ENCODE assay signal across 9 cellular contexts in the genomic region with DNA sequence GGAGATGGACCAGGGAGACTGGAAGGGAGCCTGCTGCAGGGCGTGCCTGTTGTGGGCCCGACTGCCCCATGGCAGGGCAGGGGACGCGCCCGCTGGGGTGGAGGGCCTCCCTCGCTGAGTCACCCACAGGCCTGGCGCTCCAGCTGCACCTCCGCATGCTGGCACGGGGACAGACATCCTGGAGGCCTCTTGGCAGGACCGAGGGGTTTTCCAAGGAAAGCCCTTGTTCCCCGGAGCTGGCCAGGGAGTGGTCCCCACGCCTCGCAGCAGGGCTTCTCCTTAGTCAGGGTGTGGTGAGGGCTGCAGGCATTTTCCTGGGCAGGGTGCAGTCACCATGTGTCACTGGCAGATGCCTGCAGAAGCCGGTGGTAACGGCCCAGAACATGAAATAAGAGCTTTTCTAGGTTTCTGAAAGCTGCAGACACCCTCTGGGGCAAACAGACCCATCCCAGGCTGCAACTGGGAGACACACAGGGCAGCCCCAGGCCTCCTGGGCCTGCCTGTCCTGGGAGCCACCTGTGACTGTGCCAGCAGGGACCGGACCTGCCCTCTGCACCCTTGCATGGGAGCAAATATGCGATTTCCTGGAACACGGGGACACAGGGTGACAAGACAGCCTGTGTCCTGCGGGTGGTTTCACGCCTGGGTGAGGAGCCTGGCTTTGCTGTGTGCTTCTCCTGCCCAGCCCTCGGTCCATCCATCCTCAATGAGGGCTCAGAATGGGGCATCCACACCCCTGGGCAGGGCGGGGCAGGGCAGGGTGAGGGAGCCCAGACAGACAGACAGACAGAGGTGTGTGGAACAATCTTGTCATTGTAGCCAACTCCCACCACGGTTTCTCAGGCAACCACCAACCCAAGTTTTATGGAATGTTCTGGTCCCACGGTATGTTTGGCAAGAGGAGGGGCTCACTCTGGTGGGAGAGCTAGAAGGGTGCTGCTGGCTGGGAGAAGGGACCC. TPM values are rescaled to one million over a fixed set of nuclear protein-coding genes. Genes with fewer than 3 reads are reported as not detected.
DNase-seq lines count a peak whose midpoint lies in the region; ATAC-seq and TF ChIP-seq lines count a peak whose summit lies in the region.
"Had no signal": no experiment of that assay in that cellular context is flagged by ENCODE, and none has a peak within 500 bp of the region (broad histone marks: within the 10 kb centered on the region; RNA-seq: fewer than 3 reads in every experiment).

No MANE protein-coding gene starts in this region.

- DNase-seq in heart left ventricle (no peak), left ventricle myocardium inferior (no peak), SW480 (ENCODE audit: low spot score) (peak; percentile 77), foreskin keratinocyte (peak; percentile 83 to 87), uterus (peak; percentile 54 to 63), DMS114 treated with DMSO at 0.1 percent for 48 hours (lab: John Stamatoyannopoulos, UW; ENCODE audit: unreplicated experiment) (no peak), NCI-H1105 treated with DMSO at 0.1 percent for 48 hours (lab: John Stamatoyannopoulos, UW) (no peak), caudate nucleus (lab: John Stamatoyannopoulos, UW) (no peak)

- TF ChIP-seq POLR2A in heart left ventricle (IDR thresholded peaks at IDR 0.05) (no peak), uterus (IDR thresholded peaks at IDR 0.05) (no peak)

- intact Hi-C loops in heart left ventricle (cut with DNase I), result no loop called here
- intact Hi-C loops in left ventricle myocardium inferior (cut with micrococcal nuclease), result no loop called here
- intact Hi-C loops in uterus (cut with DNase I; ENCODE audit: low total_unique reads), result loop anchor here (10.0 kb wide), 1 partner anchor 85 kb away; the partner anchor contains the start of gene ANO1

- H3K4me1 ChIP-seq in heart left ventricle (no peaks in the 10 kb centered on the region), left ventricle myocardium inferior (no peaks in the 10 kb centered on the region), foreskin keratinocyte (peaks cover 28% of the 10 kb centered on the region), uterus (no peaks in the 10 kb centered on the region)

- H3K36me3 ChIP-seq in heart left ventricle, result peaks cover 0 to 33% (median 0%) of the 10 kb centered on the region in 9 donors
- no peaks in the 10 kb centered on the region for H3K36me3 ChIP-seq in left ventricle myocardium inferior
- H3K36me3 ChIP-seq in uterus, result no peaks in the 10 kb centered on the region

- ATAC-seq in heart left ventricle (peak in 3 of 4 donors; percentile 10 to 26 (median 23)), foreskin keratinocyte (peak; percentile 87)
- ATAC-seq: K562 had no signal

- H3K27me3 ChIP-seq in heart left ventricle (no peaks in the 10 kb centered on the region), left ventricle myocardium inferior (ENCODE audit: low read depth) (peaks cover 4% of the 10 kb centered on the region), foreskin keratinocyte (no peaks in the 10 kb centered on the region), uterus (no peaks in the 10 kb centered on the region)

- H3K9me3 ChIP-seq in heart left ventricle, result no peaks in the 10 kb centered on the region
- H3K9me3 ChIP-seq in left ventricle myocardium inferior (replicated peaks), result no peaks in the 10 kb centered on the region
- H3K9me3 ChIP-seq in uterus, result no peaks in the 10 kb centered on the region

- 75 to 89% (median 79%) methylated on average over 16 to 24 of the region's 24 CpGs for WGBS in heart left ventricle, 4 donors

- H3K27ac ChIP-seq in heart left ventricle (no peak overlapping the region), left ventricle myocardium inferior (replicated peaks) (no peak overlapping the region), foreskin keratinocyte (peak overlapping the region; percentile 83), uterus (peak overlapping the region in 1 of 2 donors; percentile 19), caudate nucleus (ENCODE audit: low read depth, low read length) (no peak overlapping the region)

- TF ChIP-seq CTCF in heart left ventricle (IDR thresholded peaks at IDR 0.05) (no peak), left ventricle myocardium inferior (IDR thresholded peaks at IDR 0.05; ENCODE audit: borderline replicate concordance) (no peak), foreskin keratinocyte (conservative IDR thresholded peaks at IDR 0.05) (no peak), uterus (IDR thresholded peaks at IDR 0.05) (no peak)

- H3K4me3 ChIP-seq in heart left ventricle (no peak overlapping the region), left ventricle myocardium inferior (no peak overlapping the region), uterus (no peak overlapping the region)
- H3K4me3 ChIP-seq: K562 had no signal

RNA-seq across cellular contexts. Expression of gene FADD, which starts 43.2 kb away (rescaled TPM):
- total RNA-seq in heart left ventricle (10 to 100 TPM in 6 of 9 donors, 1 to 10 TPM in 3; 8.9 to 24.4 (median 10.2) TPM), left ventricle myocardium inferior (10.7 TPM), foreskin keratinocyte (46.6 and 48.7 TPM in 2 replicates), uterus (10 to 100 TPM; 11.5 to 34.6 (median 19.2) TPM)
- polyA plus RNA-seq in heart left ventricle (10 to 100 TPM in 1 of 2 donors, 1 to 10 TPM in 1; 8.5 to 18.7 TPM), foreskin keratinocyte (47.7 and 52.2 TPM in 2 replicates)

Comparison
In these comparisons a context has a peak if more than half of its experiments do, and no peak if none do; other contexts are left out.
1. DNase-seq: peak in SW480 (single experiment), foreskin keratinocyte (2 of 2) and uterus (2 of 2); none in heart left ventricle (0 of 5), left ventricle myocardium inferior (single experiment), DMS114 treated with DMSO at 0.1 percent for 48 hours (single experiment), NCI-H1105 treated with DMSO at 0.1 percent for 48 hours (single experiment) and caudate nucleus (0 of 61).